Comparison of ENCODE assay signal across 8 cellular contexts in genomic region chr1:15524283-15525042, GRCh38. TPM values are rescaled to one million over a fixed set of nuclear protein-coding genes. Genes with fewer than 3 reads are reported as not detected.
DNase-seq lines count a peak whose midpoint lies in the region; ATAC-seq, FAIRE-seq and TF ChIP-seq lines count a peak whose summit lies in the region.

No MANE protein-coding gene starts in this region.

- H3K27me3 ChIP-seq in keratinocyte (ENCODE audit: control insufficient read depth, extremely low read depth, insufficient read depth, low read length): no peaks in the 10 kb centered on the region

- peak overlapping the region; percentile 83 for H3K9ac ChIP-seq in keratinocyte (ENCODE audit: control insufficient read depth, extremely low read depth, insufficient read depth, low read length)

- dilution Hi-C loops in keratinocyte (cut with MboI; ENCODE audit: extremely low pct_ligation_motif_present, low sequenced_read_pairs): no loop called here

- DNase-seq in AG08396 (ENCODE audit: low spot score): peak; percentile 97
- DNase-seq in NCI-H446 (lab: John Stamatoyannopoulos, UW): peak; percentile 99
- peak; percentile 99 for DNase-seq in activated CD4-positive, CD25-positive, alpha-beta regulatory T cell treated with anti-CD3 and anti-CD28 coated beads, Interleukin-2, amount 50 U/mL, for 72 hours
- DNase-seq in cerebellar cortex (ENCODE audit: low spot score): peak; percentile 99
- peak; percentile 98 for DNase-seq in keratinocyte (ENCODE audit: low read depth, low spot score)
- DNase-seq in stimulated activated CD4-positive, alpha-beta T cell treated with anti-CD3 and anti-CD28 coated beads, Interleukin-12 subunit alpha, Interleukin-12 subunit beta, amount 100 ng/mL, for 48 hours (ENCODE audit: low read depth in 2 of 3, low spot score in 1 of 3): peak; percentile 99 to 100 (median 100)

- peaks cover 21% of the 10 kb centered on the region for H3K4me1 ChIP-seq in keratinocyte (ENCODE audit: control insufficient read depth, extremely low read depth, insufficient read depth, low read length)

- H3K79me2 ChIP-seq in keratinocyte (ENCODE audit: control insufficient read depth, insufficient read depth, low read length): peaks cover 16% of the 10 kb centered on the region

- no peaks in the 10 kb centered on the region for H3K9me1 ChIP-seq in keratinocyte (ENCODE audit: control insufficient read depth, extremely low read depth, insufficient read depth, low read length)

- H3K4me3 ChIP-seq in keratinocyte (ENCODE audit: control insufficient read depth in 2 of 3, extremely low read depth in 1 of 3, insufficient read depth in 2 of 3, low read depth in 1 of 3, low read length in 3 of 3): peak overlapping the region; percentile 52 to 69 (median 69)

- TF ChIP-seq CTCF in keratinocyte (optimal IDR thresholded peaks at IDR 0.05 in 1 of 3, IDR thresholded peaks at IDR 0.05 in 1 of 3, conservative IDR thresholded peaks at IDR 0.05 in 1 of 3; ENCODE audit: extremely low read depth in 1 of 3, insufficient read depth in 2 of 3, low read length in 3 of 3): no peak

- no peaks in the 10 kb centered on the region for H4K20me1 ChIP-seq in keratinocyte (ENCODE audit: control insufficient read depth, extremely low read depth, insufficient read depth, low read length)

- no peaks in the 10 kb centered on the region for H3K36me3 ChIP-seq in keratinocyte (ENCODE audit: control insufficient read depth in 2 of 2, extremely low read depth in 1 of 2, insufficient read depth in 2 of 2, low read length in 2 of 2)

- H3K4me2 ChIP-seq in keratinocyte (ENCODE audit: control insufficient read depth, extremely low read depth, insufficient read depth, low read depth, low read length): peak overlapping the region; percentile 71

- ATAC-seq in GM19025 (IDR thresholded peaks at IDR 0.05; ENCODE audit: low read depth, unreplicated experiment) (peak; percentile 41), HG03354 (IDR thresholded peaks at IDR 0.05; ENCODE audit: poor library complexity, severe bottlenecking, unreplicated experiment) (peak; percentile 44)

- H3K9me3 ChIP-seq in keratinocyte (ENCODE audit: control insufficient read depth, low read depth, low read length): no peaks in the 10 kb centered on the region

- peak overlapping the region; percentile 88 for H3K27ac ChIP-seq in keratinocyte (ENCODE audit: control insufficient read depth, insufficient read depth, low read length)

- FAIRE-seq in keratinocyte (lab: Jason Lieb, UNC): peak; percentile 43

- H2AFZ ChIP-seq in keratinocyte (ENCODE audit: control insufficient read depth, low read length): peak overlapping the region; percentile 88

RNA-seq across cellular contexts. Expression of gene CASP9, which starts 0.4 kb away (rescaled TPM):
- 4.4 to 5.2 TPM (median 4.8 TPM) in 3 replicates for polyA plus RNA-seq in keratinocyte
- 2.0 TPM for polyA plus RNA-seq in keratinocyte (2011; ENCODE audit: low read depth)
- polyA plus RNA-seq in keratinocyte (2011; cell fraction: cytosol; rRNA removed): 4.6 and 4.8 TPM in 2 replicates
- 6.5 and 8.6 TPM in 2 replicates for polyA plus RNA-seq in keratinocyte (2011; cell fraction: nucleus; rRNA removed)
- polyA plus RNA-seq in keratinocyte (2012; ENCODE audit: low replicate concordance): 3.3 and 4.1 TPM in 2 replicates
- polyA minus RNA-seq in keratinocyte: 3.0 to 7.3 TPM (median 4.3 TPM) in 3 replicates
- polyA minus RNA-seq in keratinocyte (2011; cell fraction: cytosol; rRNA and poly(A)+ RNA removed): 9.8 TPM
- polyA minus RNA-seq in keratinocyte (2011; cell fraction: nucleus; rRNA and poly(A)+ RNA removed): 3.7 and 5.0 TPM in 2 replicates

RNA-seq across cellular contexts. Expression of gene DNAJC16, which starts 2.2 kb away (rescaled TPM):
- polyA plus RNA-seq in keratinocyte: 12.8 to 15.5 TPM (median 13.7 TPM) in 3 replicates
- polyA plus RNA-seq in keratinocyte (2011; ENCODE audit: low read depth): 4.4 TPM
- 3.6 and 6.3 TPM in 2 replicates for polyA plus RNA-seq in keratinocyte (2011; cell fraction: cytosol; rRNA removed)
- polyA plus RNA-seq in keratinocyte (2011; cell fraction: nucleus; rRNA removed): 26.0 and 29.2 TPM in 2 replicates
- 6.3 and 7.7 TPM in 2 replicates for polyA plus RNA-seq in keratinocyte (2012; ENCODE audit: low replicate concordance)
- polyA minus RNA-seq in keratinocyte: 9.1 to 26.1 TPM (median 25.0 TPM) in 3 replicates
- polyA minus RNA-seq in keratinocyte (2011; cell fraction: cytosol; rRNA and poly(A)+ RNA removed): 7.5 TPM
- polyA minus RNA-seq in keratinocyte (2011; cell fraction: nucleus; rRNA and poly(A)+ RNA removed): 26.6 and 46.9 TPM in 2 replicates

RNA-seq across cellular contexts. Expression of gene CELA2B, which starts 48.6 kb away (rescaled TPM):
- polyA plus RNA-seq in keratinocyte: not detected in 3 replicates
- polyA plus RNA-seq in keratinocyte (2011; ENCODE audit: low read depth): not detected
- not detected in 2 replicates for polyA plus RNA-seq in keratinocyte (2011; cell fraction: cytosol; rRNA removed)
- not detected in 2 replicates for polyA plus RNA-seq in keratinocyte (2011; cell fraction: nucleus; rRNA removed)
- not detected in 2 replicates for polyA plus RNA-seq in keratinocyte (2012; ENCODE audit: low replicate concordance)
- not detected in 3 replicates for polyA minus RNA-seq in keratinocyte
- polyA minus RNA-seq in keratinocyte (2011; cell fraction: cytosol; rRNA and poly(A)+ RNA removed): not detected
- not detected in 2 replicates for polyA minus RNA-seq in keratinocyte (2011; cell fraction: nucleus; rRNA and poly(A)+ RNA removed)

Comparison
In these comparisons a context has a peak if more than half of its experiments do, and no peak if none do; other contexts are left out.
1. Peak in every context shown above with its lines: DNase-seq, ATAC-seq, H3K4me3 ChIP-seq and H3K27ac ChIP-seq.